ENCODE assay signal across 22 cellular contexts in genomic region chr4:10773656-10774055, GRCh38.
"Had no signal": no experiment of that assay in that cellular context is flagged by ENCODE, and none has a peak within 500 bp of the region (broad histone marks: within the 10 kb centered on the region; RNA-seq: fewer than 3 reads in every experiment).

No MANE protein-coding gene starts in this region.

- H3K9me3 Mint-ChIP-seq: natural killer cell, neural progenitor cell had no signal

- H3K4me1 Mint-ChIP-seq: natural killer cell, neural progenitor cell had no signal

- H3K27ac Mint-ChIP-seq: mesothelial cell of epicardium; naive B cell; natural killer cell; neural progenitor cell; progenitor cell of endocrine pancreas; stimulated activated naive B cell treated with anti-CD40 and anti-IgM and Interleukin-4, amounts not matched to agents 10 μg/mL and 1 μg/mL and 100 μg/mL, for 72 hours had no signal

- DNase-seq: islet precursor cell; left ventricle myocardium inferior; mesendoderm; naive B cell; natural killer cell; nephron progenitor cell; occipital lobe; ovary; retina; right cardiac atrium; stimulated activated CD4-positive, alpha-beta T cell treated with anti-CD3 and anti-CD28 coated beads, Interleukin-1b, Interleukin-23, amount 100 ng/mL, for 48 hours; stimulated activated CD4-positive, alpha-beta T cell treated with anti-CD3 and anti-CD28 coated beads, Interleukin-2, amount 100 ng/mL, for 48 hours; stimulated activated CD4-positive, alpha-beta T cell treated with anti-CD3 and anti-CD28 coated beads, Interleukin-4, amount 100 ng/mL, for 4 hours; stimulated activated CD8-positive, alpha-beta memory T cell treated with anti-CD3 and anti-CD28 coated beads, Interleukin-4, amount 100 ng/mL, for 48 hours; stimulated activated naive B cell treated with anti-CD40 and anti-IgM and Interleukin-4, amounts not matched to agents 10 μg/mL and 1 μg/mL and 100 μg/mL, for 72 hours; stimulated activated naive CD8-positive, alpha-beta T cell treated with anti-CD3 and anti-CD28 coated beads, Interleukin-15, Interleukin-2, amounts not matched to agents 100 U/mL and 50 U/mL, for 24 hours; stomach; transverse colon; upper lobe of left lung had no signal

- H3K36me3 Mint-ChIP-seq: mesothelial cell of epicardium; naive B cell; natural killer cell; neural progenitor cell; stimulated activated naive B cell treated with anti-CD40 and anti-IgM and Interleukin-4, amounts not matched to agents 10 μg/mL and 1 μg/mL and 100 μg/mL, for 72 hours had no signal

- H3K4me3 Mint-ChIP-seq: mesothelial cell of epicardium; naive B cell; natural killer cell; nephron progenitor cell; neural progenitor cell; stimulated activated naive B cell treated with anti-CD40 and anti-IgM and Interleukin-4, amounts not matched to agents 10 μg/mL and 1 μg/mL and 100 μg/mL, for 72 hours had no signal

- H3K27me3 Mint-ChIP-seq: naive B cell; progenitor cell of endocrine pancreas; stimulated activated naive B cell treated with anti-CD40 and anti-IgM and Interleukin-4, amounts not matched to agents 10 μg/mL and 1 μg/mL and 100 μg/mL, for 72 hours had no signal

- ATAC-seq: natural killer cell; right cardiac atrium; stimulated activated naive CD8-positive, alpha-beta T cell treated with anti-CD3 and anti-CD28 coated beads, Interleukin-15, Interleukin-2, amounts not matched to agents 100 U/mL and 50 U/mL, for 24 hours had no signal
